In the genomic region with DNA sequence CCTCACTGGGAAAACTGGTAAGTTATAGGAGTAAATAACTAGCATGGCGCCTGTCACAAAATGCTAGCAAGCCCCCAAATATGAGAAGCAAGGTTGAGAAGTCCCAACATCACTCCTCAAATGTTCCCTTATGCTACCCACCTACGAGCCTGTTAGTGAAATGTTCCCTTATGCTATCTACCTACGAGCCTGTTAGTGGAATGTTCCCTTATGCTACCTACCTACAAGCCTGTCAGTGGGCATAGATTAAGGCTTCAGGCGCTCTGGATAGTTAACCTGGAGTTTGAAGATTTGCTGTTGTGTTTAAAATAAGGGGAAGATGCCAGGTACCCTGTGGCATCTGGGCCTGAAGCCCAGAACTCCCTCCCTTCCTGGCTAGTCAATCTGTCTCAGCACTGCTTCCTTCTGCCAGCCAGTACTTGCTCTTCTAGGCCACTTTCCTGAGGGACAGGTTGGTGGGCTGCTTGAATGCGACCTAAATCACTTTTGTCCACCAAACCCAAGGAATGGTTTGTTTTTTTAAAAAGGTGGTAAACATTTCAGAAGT, we compare ENCODE assay signal across 22 cellular contexts.
A peak's percentile ranks its signal among the peaks of the same experiment; 100 is the strongest.
DNase-seq lines count a peak whose midpoint lies in the region; ATAC-seq, FAIRE-seq and TF ChIP-seq lines count a peak whose summit lies in the region.
"Had no signal": no experiment of that assay in that cellular context is flagged by ENCODE, and none has a peak within 500 bp of the region (broad histone marks: within the 10 kb centered on the region; RNA-seq: fewer than 3 reads in every experiment).

No MANE protein-coding gene starts in this region.

- no peaks in the 10 kb centered on the region for H3K27me3 Mint-ChIP-seq in memory B cell
- H3K27me3 Mint-ChIP-seq in Calu3 (ENCODE audit: unreplicated experiment): no peaks in the 10 kb centered on the region
- H3K27me3 Mint-ChIP-seq in CD14-positive monocyte (ENCODE audit: low read depth in 3 of 3): no peaks in the 10 kb centered on the region
- H3K27me3 Mint-ChIP-seq: B cell had no signal

- FAIRE-seq in kidney (lab: Jason Lieb, UNC): no peak
- FAIRE-seq: GM12891 had no signal

- H2AFZ ChIP-seq in Karpas-422 (ENCODE audit: low read length): peak overlapping the region; percentile 60; the same call in 1 of the 2 replicates

- H3K79me2 ChIP-seq in Karpas-422 (ENCODE audit: low read length): no peaks in the 10 kb centered on the region

- H3K4me3 ChIP-seq in Karpas-422 (ENCODE audit: low read length) (no peak overlapping the region), kidney (ENCODE audit: low read length in 2 of 2) (no peak overlapping the region)

- BruUV-seq in Calu3 (replicated peaks; lab: Mats Ljungman, UMichigan): no TSS peak

- H3K36me3 Mint-ChIP-seq in memory B cell: peaks cover 29% of the 10 kb centered on the region
- H3K36me3 Mint-ChIP-seq in Calu3 (ENCODE audit: insufficient read depth, unreplicated experiment): no peaks in the 10 kb centered on the region
- no peaks in the 10 kb centered on the region for H3K36me3 Mint-ChIP-seq in CD14-positive monocyte
- H3K36me3 Mint-ChIP-seq: CD4-positive, alpha-beta memory T cell had no signal

- ATAC-seq in memory B cell (ENCODE audit: low read depth): no peak

- H3K9me3 ChIP-seq in Karpas-422 (ENCODE audit: low read length): no peaks in the 10 kb centered on the region
- no peaks in the 10 kb centered on the region for H3K9me3 ChIP-seq in kidney (ENCODE audit: control insufficient read depth in 1 of 2, low read length in 2 of 2)

- TF ChIP-seq CTCF in C4-2B (conservative IDR thresholded peaks at IDR 0.05) (no peak), Calu3 (IDR thresholded peaks at IDR 0.05; ENCODE audit: unreplicated experiment) (no peak), CD14-positive monocyte (IDR thresholded peaks at IDR 0.05) (no peak), kidney (IDR thresholded peaks at IDR 0.05; ENCODE audit: borderline replicate concordance, extremely low read depth, insufficient read depth) (no peak)

- H3K4me3 Mint-ChIP-seq in memory B cell (no peak overlapping the region), Calu3 (ENCODE audit: low read depth, unreplicated experiment) (no peak overlapping the region), CD14-positive monocyte (no peak overlapping the region)
- H3K4me3 Mint-ChIP-seq: B cell; CD4-positive, alpha-beta memory T cell; HFFc6 had no signal

- H3K9ac ChIP-seq in Karpas-422 (ENCODE audit: low read length) (no peak overlapping the region), kidney (ENCODE audit: low read length in 2 of 2) (no peak overlapping the region)

- H3K27ac Mint-ChIP-seq in memory B cell (peak overlapping the region; percentile 41), Calu3 (ENCODE audit: unreplicated experiment) (no peak overlapping the region), CD14-positive monocyte (no peak overlapping the region)
- H3K27ac Mint-ChIP-seq: B cell; CD4-positive, alpha-beta memory T cell; HFFc6 had no signal

- DNase-seq in Karpas-422 (no peak), caudate nucleus (lab: John Stamatoyannopoulos, UW) (peak in 8 of 61 donors; percentile 6 to 94 (median 18)), memory B cell (ENCODE audit: low spot score in 2 of 2) (no peak), Calu3 (no peak), CD14-positive monocyte (ENCODE audit: low spot score) (no peak), posterior cingulate gyrus (no peak), kidney (no peak)
- DNase-seq: ACHN; CD4-positive, alpha-beta memory T cell; GF-D8; HFFc6; KG1; MM.1S; NCI-H1092 treated with DMSO at 0.1 percent for 48 hours; NCI-H2081 treated with DMSO at 0.1 percent for 48 hours; NCI-H2227 treated with DMSO at 0.1 percent for 48 hours; NCI-H526; NK-92 treated with Interleukin-12 subunit alpha and Interleukin-12 subunit beta, amount 100 ng/mL, for 24 hours; SIG-M5 had no signal

- H3K9me3 Mint-ChIP-seq in memory B cell: no peaks in the 10 kb centered on the region
- H3K9me3 Mint-ChIP-seq in Calu3 (ENCODE audit: low read depth, unreplicated experiment): no peaks in the 10 kb centered on the region
- no peaks in the 10 kb centered on the region for H3K9me3 Mint-ChIP-seq in CD14-positive monocyte
- H3K9me3 Mint-ChIP-seq: CD4-positive, alpha-beta memory T cell; HFFc6 had no signal

- CTCF ChIA-PET in Calu3 (lab: Charles Lee): no interaction called here

- H3K4me2 ChIP-seq in Karpas-422 (ENCODE audit: low read depth, low read length, poor library complexity, severe bottlenecking): no peak overlapping the region

- H3K9me2 ChIP-seq in Karpas-422 (replicated peaks; ENCODE audit: insufficient read depth, low read length): no peaks in the 10 kb centered on the region

- H3K4me1 ChIP-seq in Karpas-422 (ENCODE audit: low read length): no peaks in the 10 kb centered on the region
- H3K4me1 ChIP-seq in kidney (ENCODE audit: control insufficient read depth in 1 of 2, insufficient read depth in 1 of 2, low read depth in 1 of 2, low read length in 2 of 2): no peaks in the 10 kb centered on the region

- no peaks in the 10 kb centered on the region for H3K36me3 ChIP-seq in Karpas-422 (ENCODE audit: insufficient read depth, low read length)
- peaks cover 4 to 33% of the 10 kb centered on the region in 2 donors for H3K36me3 ChIP-seq in kidney (ENCODE audit: control insufficient read depth in 1 of 2, insufficient read depth in 2 of 2, low read length in 2 of 2)

- intact Hi-C loops in Calu3 (cut with micrococcal nuclease; ENCODE audit: unreplicated experiment): no loop called here
- intact Hi-C loops in CD14-positive monocyte (cut with micrococcal nuclease): no loop called here
- intact Hi-C loops in posterior cingulate gyrus (cut with DNase I): no loop called here
- intact Hi-C loops in kidney (cut with DNase I): no loop called here

- H3K4me1 Mint-ChIP-seq in memory B cell (no peaks in the 10 kb centered on the region), Calu3 (ENCODE audit: low read depth, unreplicated experiment) (no peaks in the 10 kb centered on the region), CD14-positive monocyte (no peaks in the 10 kb centered on the region)
- H3K4me1 Mint-ChIP-seq: B cell; CD4-positive, alpha-beta memory T cell had no signal

- H3K27me3 ChIP-seq in Karpas-422 (ENCODE audit: low read length): no peaks in the 10 kb centered on the region

- H4K20me1 ChIP-seq in Karpas-422 (ENCODE audit: insufficient read depth, low read depth, low read length): no peaks in the 10 kb centered on the region

- H3K27ac ChIP-seq in C4-2B (peak overlapping the region; percentile 51), Karpas-422 (ENCODE audit: low read length) (no peak overlapping the region), caudate nucleus (ENCODE audit: low read depth, low read length) (peak overlapping the region; percentile 77), kidney (ENCODE audit: low read depth in 2 of 2, low read length in 2 of 2) (no peak overlapping the region)

Comparison
In these comparisons a context has a peak if more than half of its experiments do, and no peak if none do; other contexts are left out.
1. H3K27ac ChIP-seq: peak in C4-2B (single experiment) and caudate nucleus (single experiment); none in Karpas-422 (single experiment) and kidney (0 of 2).